10 cellular contexts compared by ENCODE assay signal in genomic region chrX:40538391-40538790, GRCh38.
"Had no signal": no experiment of that assay in that cellular context is flagged by ENCODE, and none has a peak within 500 bp of the region (broad histone marks: within the 10 kb centered on the region; RNA-seq: fewer than 3 reads in every experiment).

No MANE protein-coding gene starts in this region.

- H3K4me1 ChIP-seq: foreskin keratinocyte, pancreas had no signal

- H3K9me3 ChIP-seq: pancreas, stomach, transverse colon had no signal

- H3K27ac ChIP-seq: foreskin keratinocyte, pancreas, stomach, transverse colon had no signal

- H3K36me3 ChIP-seq: pancreas, stomach, transverse colon had no signal

- H3K4me3 ChIP-seq: pancreas, stomach, transverse colon had no signal

- DNase-seq: aorta, foreskin keratinocyte, left ventricle myocardium superior, mammary epithelial cell, midbrain, nephron progenitor cell, pancreas, right cardiac atrium, stomach had no signal

- H3K27me3 ChIP-seq: foreskin keratinocyte, transverse colon had no signal

- ATAC-seq: foreskin keratinocyte, left ventricle myocardium superior had no signal
